ENCODE assay signal across 8 cellular contexts in the genomic region with DNA sequence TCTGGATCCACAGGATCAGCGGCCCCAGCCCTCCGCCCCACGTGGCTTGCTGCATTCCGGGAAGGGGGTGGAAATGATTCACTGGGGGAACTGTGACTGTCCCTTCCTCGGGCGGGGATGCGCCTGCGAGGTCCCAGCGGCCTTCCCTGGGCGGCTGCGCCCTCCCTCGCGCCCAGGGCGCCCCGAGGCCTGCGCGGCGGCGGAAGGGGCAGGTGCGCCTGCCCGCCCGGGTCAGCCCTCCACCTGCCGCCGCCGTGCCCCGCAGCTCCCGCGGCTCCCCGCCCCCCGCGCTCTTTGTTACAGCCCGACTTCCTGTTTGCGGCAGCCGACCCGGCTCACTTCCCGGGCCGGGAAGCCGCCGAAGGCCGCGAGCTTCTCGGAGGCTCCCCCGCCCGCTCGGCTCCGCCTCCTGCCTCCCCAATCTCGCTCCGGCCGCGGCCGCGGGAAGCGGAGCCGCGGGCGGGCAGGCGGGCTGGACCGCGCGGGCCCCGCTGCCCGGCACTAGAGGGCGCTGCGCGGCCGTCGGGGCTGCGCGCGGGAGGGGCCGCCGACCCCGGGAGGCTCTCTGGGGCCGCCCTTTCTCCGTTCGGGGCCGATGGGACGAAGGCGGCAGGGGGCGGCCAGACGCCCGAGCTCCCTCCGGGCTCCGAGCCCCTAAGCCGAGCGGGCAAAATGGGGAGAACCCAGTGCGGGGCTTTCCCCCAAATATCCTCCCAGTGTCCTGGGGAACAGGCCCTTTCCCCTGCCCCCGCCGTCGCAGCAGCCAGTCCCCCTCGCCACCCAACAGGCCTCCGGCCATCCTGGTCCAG. TPM values are rescaled to one million over a fixed set of nuclear protein-coding genes. Genes with fewer than 3 reads are reported as not detected.
DNase-seq lines count a peak whose midpoint lies in the region; ATAC-seq and TF ChIP-seq lines count a peak whose summit lies in the region.

No MANE protein-coding gene starts in this region.

- H3K4me3 ChIP-seq in KMS-11 (IDR thresholded peaks at IDR 0.05; ENCODE audit: insufficient read depth, low read depth, low read length): no peak overlapping the region
- peak overlapping the region; percentile 77 for H3K4me3 ChIP-seq in left ventricle myocardium inferior
- H3K4me3 ChIP-seq in prostate gland: peak overlapping the region; percentile 38 to 50
- peak overlapping the region; percentile 40 to 48 for H3K4me3 ChIP-seq in aorta (ENCODE audit: low read length in 2 of 2)

- H3K4me1 ChIP-seq in KMS-11 (ENCODE audit: low read depth, poor library complexity, severe bottlenecking) (peaks cover 30% of the 10 kb centered on the region), left ventricle myocardium inferior (peaks cover 61% of the 10 kb centered on the region), prostate gland (replicated peaks) (peaks cover 7% of the 10 kb centered on the region), aorta (ENCODE audit: control insufficient read depth in 1 of 2, insufficient read depth in 2 of 2, low read length in 2 of 2) (no peaks in the 10 kb centered on the region)

- ATAC-seq in GM21529 (IDR thresholded peaks at IDR 0.05; ENCODE audit: unreplicated experiment) (peak; percentile 62), aorta (ENCODE audit: low FRiP score) (peak; percentile 91)

- TF ChIP-seq CTCF in KMS-11 (conservative IDR thresholded peaks at IDR 0.05; ENCODE audit: low read depth, low read length) (0 out of 2 replicates have a peak, but pooled peaks have one; percentile 38), left ventricle myocardium inferior (IDR thresholded peaks at IDR 0.05; ENCODE audit: borderline replicate concordance) (peak; percentile 79), prostate gland (IDR thresholded peaks at IDR 0.05) (peak; percentile 50 to 92 (median 68))

- no peaks in the 10 kb centered on the region for H4K20me1 ChIP-seq in KMS-11 (ENCODE audit: insufficient read depth)

- 2% methylated on average over 67 of the region's 92 CpGs for whole genome bisulfite sequencing in prostate gland
- WGBS in aorta, 2 donors: 0 to 1% methylated on average over 69 to 92 of the region's 92 CpGs

- peak overlapping the region; percentile 98 for H2AFZ ChIP-seq in KMS-11 (ENCODE audit: low read depth)

- H3K36me3 ChIP-seq in KMS-11 (ENCODE audit: insufficient read depth) (no peaks in the 10 kb centered on the region), left ventricle myocardium inferior (peaks cover 4% of the 10 kb centered on the region), prostate gland (no peaks in the 10 kb centered on the region), aorta (ENCODE audit: control insufficient read depth in 1 of 2, insufficient read depth in 2 of 2, low read length in 1 of 2) (no peaks in the 10 kb centered on the region)

- peak overlapping the region; percentile 56; the same call in 1 of the 2 replicates for H3K9ac ChIP-seq in KMS-11

- H3K27me3 ChIP-seq in KMS-11 (ENCODE audit: insufficient read depth, low read depth) (no peaks in the 10 kb centered on the region), left ventricle myocardium inferior (ENCODE audit: low read depth) (no peaks in the 10 kb centered on the region), prostate gland (replicated peaks; ENCODE audit: insufficient read depth) (no peaks in the 10 kb centered on the region), aorta (ENCODE audit: control insufficient read depth in 1 of 2, insufficient read depth in 2 of 2, low read length in 1 of 2) (no peaks in the 10 kb centered on the region)

- H3K27ac ChIP-seq in KMS-11: no peak overlapping the region
- peak overlapping the region; percentile 92 for H3K27ac ChIP-seq in left ventricle myocardium inferior (replicated peaks)
- peak overlapping the region; percentile 70 to 74 for H3K27ac ChIP-seq in prostate gland
- peak overlapping the region; percentile 44 to 79 for H3K27ac ChIP-seq in aorta (ENCODE audit: low read depth in 1 of 2, low read length in 2 of 2)

- TF ChIP-seq POLR2A in prostate gland (IDR thresholded peaks at IDR 0.05): peak; percentile 12

- no peaks in the 10 kb centered on the region for H3K9me3 ChIP-seq in left ventricle myocardium inferior (replicated peaks)
- H3K9me3 ChIP-seq in prostate gland: no peaks in the 10 kb centered on the region
- H3K9me3 ChIP-seq in aorta (ENCODE audit: control insufficient read depth, low read length): no peaks in the 10 kb centered on the region

- H3K79me2 ChIP-seq in KMS-11 (ENCODE audit: insufficient read depth, low read depth): no peaks in the 10 kb centered on the region

- intact Hi-C loops in left ventricle myocardium inferior (cut with micrococcal nuclease) (loop anchor here (5.0 kb wide), 1 partner anchor 34 kb away; no protein-coding TSS in a partner anchor), prostate gland (cut with DNase I) (loop anchor here (2.0 to 5.0 kb wide), 2 partner anchors 34 to 81 kb away; no protein-coding TSS in a partner anchor), aorta (cut with DNase I) (loop anchor here (2.0 to 5.0 kb wide), 5 partner anchors 34 to 79 kb away; no protein-coding TSS in a partner anchor)

- DNase-seq in ELF-1 (ENCODE audit: low read depth, low spot score) (peak; percentile 71), SW 1271 (lab: John Stamatoyannopoulos, UW) (peak; percentile 18 to 41), amniotic stem cell (lab: John Stamatoyannopoulos, UW) (peak; percentile 53), left ventricle myocardium inferior (peak; percentile 81), prostate gland (ENCODE audit: low spot score) (peak; percentile 45), aorta (peak; percentile 86 to 93)

- H3K4me2 ChIP-seq in KMS-11: peak overlapping the region; percentile 90

RNA-seq across cellular contexts. Expression of a gene that starts 11.5 kb away (rescaled TPM):
- total RNA-seq in left ventricle myocardium inferior (1.3 TPM), prostate gland (1 to 10 TPM in 1 of 2 donors, under 1 TPM in 1; 0.18 to 2.7 TPM), aorta (1 to 10 TPM; 2.1 to 5.3 TPM)
- 1 to 10 TPM; 1.2 to 4.5 TPM for polyA plus RNA-seq in aorta

RNA-seq across cellular contexts. Expression of a gene that starts 12.6 kb away (rescaled TPM):
- total RNA-seq in left ventricle myocardium inferior: 11.1 TPM
- 1 to 10 TPM; 6.2 to 6.5 TPM for total RNA-seq in prostate gland
- 10 to 100 TPM in 1 of 2 donors, 1 to 10 TPM in 1; 9.7 to 28.4 TPM for total RNA-seq in aorta
- polyA plus RNA-seq in aorta: under 1 TPM; 0.20 to 0.38 TPM

RNA-seq across cellular contexts. Expression of a gene that starts 47.5 kb away (rescaled TPM):
- 21.3 TPM for total RNA-seq in left ventricle myocardium inferior
- 10 to 100 TPM; 32.4 to 39.0 TPM for total RNA-seq in prostate gland
- total RNA-seq in aorta: 10 to 100 TPM; 18.6 to 22.5 TPM
- 10 to 100 TPM in 1 of 2 donors, 1 to 10 TPM in 1; 5.5 to 10.3 TPM for polyA plus RNA-seq in aorta

Comparison
In these comparisons a context has a peak if more than half of its experiments do, and no peak if none do; other contexts are left out.
1. DNase-seq: peak in every context shown above with its lines; median percentile 90 in aorta; 81 in left ventricle myocardium inferior; 71 in ELF-1; 53 in amniotic stem cell; 45 in prostate gland; 30 in SW 1271.